ENCODE assay signal across 10 cellular contexts in genomic region chr2:218895758-218896500, GRCh38. TPM values are rescaled to one million over a fixed set of nuclear protein-coding genes. Genes with fewer than 3 reads are reported as not detected.
DNase-seq lines count a peak whose midpoint lies in the region; ATAC-seq, FAIRE-seq and TF ChIP-seq lines count a peak whose summit lies in the region.
"Had no signal": no experiment of that assay in that cellular context is flagged by ENCODE, and none has a peak within 500 bp of the region (broad histone marks: within the 10 kb centered on the region; RNA-seq: fewer than 3 reads in every experiment).

No MANE protein-coding gene starts in this region.

- H3K36me3 ChIP-seq in Loucy (ENCODE audit: insufficient read depth, low read length) (no peaks in the 10 kb centered on the region), iPS-15b (ENCODE audit: control insufficient read depth, insufficient read depth, low read length) (no peaks in the 10 kb centered on the region), uterus (no peaks in the 10 kb centered on the region)
- H3K36me3 ChIP-seq: brain microvascular endothelial cell, right lobe of liver had no signal

- H3K9me3 ChIP-seq in Loucy (ENCODE audit: insufficient read depth, low read depth, low read length) (no peaks in the 10 kb centered on the region), iPS-15b (ENCODE audit: control insufficient read depth, insufficient read depth, low read length) (no peaks in the 10 kb centered on the region), uterus (no peaks in the 10 kb centered on the region)
- H3K9me3 ChIP-seq: right lobe of liver had no signal

- peaks cover 55% of the 10 kb centered on the region for H3K4me1 ChIP-seq in Loucy (ENCODE audit: insufficient read depth, low read length, poor library complexity, severe bottlenecking)
- peaks cover 13% of the 10 kb centered on the region for H3K4me1 ChIP-seq in iPS-15b (ENCODE audit: control insufficient read depth, insufficient read depth, low read length)
- peaks cover 0 to 26% of the 10 kb centered on the region in 2 donors for H3K4me1 ChIP-seq in uterus

- TF ChIP-seq POLR2A in uterus (IDR thresholded peaks at IDR 0.05) = no peak
- TF ChIP-seq POLR2A in GM12891 (IDR thresholded peaks at IDR 0.05; ENCODE audit: low read depth, low read length) = no peak

- ATAC-seq in GM21786 (IDR thresholded peaks at IDR 0.05; ENCODE audit: unreplicated experiment) = peak; percentile 14

- FAIRE-seq in GM12891 (lab: Jason Lieb, UNC) = no peak

- H3K27me3 ChIP-seq in Loucy (ENCODE audit: insufficient read depth, low read length, poor library complexity, severe bottlenecking) (no peaks in the 10 kb centered on the region), iPS-15b (ENCODE audit: control insufficient read depth, insufficient read depth, low read length) (peaks cover 96% of the 10 kb centered on the region), uterus (peaks cover 8 to 48% of the 10 kb centered on the region in 2 donors)

- H3K27ac ChIP-seq in uterus = no peak overlapping the region
- H3K27ac ChIP-seq: brain microvascular endothelial cell, right lobe of liver had no signal

- no peaks in the 10 kb centered on the region for H3F3A ChIP-seq in Loucy (ENCODE audit: low read depth)

- H2AFZ ChIP-seq in Loucy (ENCODE audit: low read length) = no peak overlapping the region

- peaks cover 24% of the 10 kb centered on the region; the same call in 1 of the 2 replicates for H3K79me2 ChIP-seq in Loucy (ENCODE audit: insufficient read depth, low read length)

- TF ChIP-seq CTCF in GM12865 (IDR thresholded peaks at IDR 0.05; ENCODE audit: insufficient read depth, low read depth, low read length, missing control alignments) (no peak), Loucy (conservative IDR thresholded peaks at IDR 0.05; ENCODE audit: low read length) (no peak), uterus (IDR thresholded peaks at IDR 0.05) (no peak)

- H3K4me3 ChIP-seq in GM12865 (ENCODE audit: low read depth, low read length) (peak overlapping the region; percentile 90), Loucy (ENCODE audit: low read length, poor library complexity, severe bottlenecking) (peak overlapping the region; percentile 84), iPS-15b (ENCODE audit: low read depth, low read length) (peak overlapping the region; percentile 50), uterus (no peak overlapping the region)
- H3K4me3 ChIP-seq: right lobe of liver had no signal

- peak overlapping the region; percentile 94 for H3K9ac ChIP-seq in Loucy (ENCODE audit: low read depth, low read length, poor library complexity, severe bottlenecking)
- no peak overlapping the region for H3K9ac ChIP-seq in iPS-15b (ENCODE audit: low read depth, low read length)

- H3K4me2 ChIP-seq in Loucy (ENCODE audit: low read depth, low read length, poor library complexity, severe bottlenecking) = peak overlapping the region; percentile 97

- H3K9me2 ChIP-seq in Loucy (replicated peaks; ENCODE audit: low read depth, low read length) = no peaks in the 10 kb centered on the region

- H4K20me1 ChIP-seq in Loucy (ENCODE audit: insufficient read depth, low read length, poor library complexity, severe bottlenecking) = no peaks in the 10 kb centered on the region

- intact Hi-C loops in uterus (cut with DNase I; ENCODE audit: low total_unique reads) = no loop called here

- DNase-seq in GM12865 (ENCODE audit: low read depth) = no peak
- DNase-seq in uterus = no peak
- DNase-seq in GF-D8 (lab: John Stamatoyannopoulos, UW) = no peak
- no peak for DNase-seq in GM12891 (ENCODE audit: insufficient read length, low spot score)
- DNase-seq in NCI-H2081 (lab: John Stamatoyannopoulos, UW) = no peak
- DNase-seq: brain microvascular endothelial cell, right lobe of liver had no signal

TF ChIP-seq in GM12891, 5 proteins besides CTCF, POLR2A, EP300 and RAD21:
- TF ChIP-seq SPI1 (IDR thresholded peaks at IDR 0.05; ENCODE audit: low read depth, low read length) (no peak), POLR2AphosphoS5 (IDR thresholded peaks at IDR 0.05; ENCODE audit: low read depth, low read length) (no peak), TAF1 (IDR thresholded peaks at IDR 0.05; ENCODE audit: low read depth, low read length) (no peak), POU2F2 (IDR thresholded peaks at IDR 0.05; ENCODE audit: low read depth, low read length) (no peak), PAX5 (IDR thresholded peaks at IDR 0.05; ENCODE audit: insufficient read depth, low read length, severe bottlenecking) (no peak)

RNA-seq across cellular contexts. Expression of gene WNT10A, which starts 15.3 kb away (rescaled TPM):
- total RNA-seq in uterus = under 1 TPM in 2 of 4 donors, not detected in 2; 0.15 to 0.97 TPM
- 34.4 TPM for polyA plus RNA-seq in GM12891 (2012; ENCODE audit: low read depth, missing spikeins)

RNA-seq across cellular contexts. Expression of gene WNT6, which starts 36.3 kb away (rescaled TPM):
- 1 to 10 TPM in 3 of 4 donors, not detected in 1; 1.0 to 2.1 (median 1.9) TPM for total RNA-seq in uterus
- not detected for polyA plus RNA-seq in GM12891 (2012; ENCODE audit: low read depth, missing spikeins)

Comparison
In these comparisons a context has a peak if more than half of its experiments do, and no peak if none do; other contexts are left out.
1. H3K4me3 ChIP-seq: peak in GM12865 (single experiment), Loucy (single experiment) and iPS-15b (single experiment); none in uterus (0 of 2).